Comparison of ENCODE assay signal across 9 cellular contexts in genomic region chr9:121700831-121701419, GRCh38. TPM values are rescaled to one million over a fixed set of nuclear protein-coding genes. Genes with fewer than 3 reads are reported as not detected.
DNase-seq lines count a peak whose midpoint lies in the region; ATAC-seq, FAIRE-seq and TF ChIP-seq lines count a peak whose summit lies in the region.
"Had no signal": no experiment of that assay in that cellular context is flagged by ENCODE, and none has a peak within 500 bp of the region (broad histone marks: within the 10 kb centered on the region; RNA-seq: fewer than 3 reads in every experiment).

No MANE protein-coding gene starts in this region.

- DNase-seq in astrocyte (ENCODE audit: low read depth) (no peak), glutamatergic neuron (peak; percentile 43), prostate gland (ENCODE audit: low spot score) (no peak)
- no peak for DNase-seq in activated CD4-positive, alpha-beta T cell treated with anti-CD3 and anti-CD28 coated beads, Interleukin-2, amount 50 U/mL, for 4 hours
- no peak for DNase-seq in stimulated activated CD4-positive, alpha-beta T cell treated with anti-CD3 and anti-CD28 coated beads, Interleukin-4, amount 100 ng/mL, for 24 hours

- peaks cover 7% of the 10 kb centered on the region for H3K36me3 Mint-ChIP-seq in astrocyte (ENCODE audit: low read depth, unreplicated experiment)
- no peaks in the 10 kb centered on the region for H3K36me3 Mint-ChIP-seq in glutamatergic neuron (ENCODE audit: unreplicated experiment)

- H4K20me1 ChIP-seq in BLaER1, result peaks cover 87% of the 10 kb centered on the region
- peaks cover 70% of the 10 kb centered on the region for H4K20me1 ChIP-seq in astrocyte (ENCODE audit: insufficient read depth, low read length)

- H3K27me3 Mint-ChIP-seq in astrocyte (ENCODE audit: low read depth, unreplicated experiment), result peaks cover 2% of the 10 kb centered on the region
- H3K27me3 Mint-ChIP-seq in glutamatergic neuron (ENCODE audit: unreplicated experiment), result peaks cover 8% of the 10 kb centered on the region

- ATAC-seq in HG02970 (IDR thresholded peaks at IDR 0.05; ENCODE audit: low FRiP score, unreplicated experiment) (no peak), HG03521 (IDR thresholded peaks at IDR 0.05; ENCODE audit: unreplicated experiment) (no peak)

- peak overlapping the region; percentile 79 for H3K9ac ChIP-seq in BLaER1
- H3K9ac ChIP-seq in astrocyte (ENCODE audit: low read length), result peak overlapping the region; percentile 76

- H3K27me3 ChIP-seq in BLaER1 (peaks cover 8% of the 10 kb centered on the region; the same call in 1 of the 2 replicates), astrocyte (ENCODE audit: insufficient read depth, low read length) (no peaks in the 10 kb centered on the region), prostate gland (replicated peaks; ENCODE audit: insufficient read depth) (no peaks in the 10 kb centered on the region)

- no peak overlapping the region for H2AFZ ChIP-seq in astrocyte (ENCODE audit: low read depth, low read length)

- intact Hi-C loops in prostate gland (cut with DNase I), result loop anchor here (5.0 kb wide), 1 partner anchor 291 kb away; no protein-coding TSS in a partner anchor

- H3K4me3 Mint-ChIP-seq in astrocyte (ENCODE audit: unreplicated experiment), result peak overlapping the region; percentile 22
- peak overlapping the region; percentile 82 for H3K4me3 Mint-ChIP-seq in glutamatergic neuron (ENCODE audit: unreplicated experiment)

- H3K9me3 Mint-ChIP-seq in astrocyte (ENCODE audit: unreplicated experiment), result no peaks in the 10 kb centered on the region
- H3K9me3 Mint-ChIP-seq in glutamatergic neuron (ENCODE audit: unreplicated experiment), result peaks cover 5% of the 10 kb centered on the region

- H3K79me2 ChIP-seq in astrocyte (ENCODE audit: insufficient read depth, low read length), result peaks cover 64% of the 10 kb centered on the region

- 18% methylated on average over 26 of the region's 26 CpGs for WGBS in prostate gland

- TF ChIP-seq POLR2A in prostate gland (IDR thresholded peaks at IDR 0.05), result no peak

- H3K4me3 ChIP-seq in BLaER1 (peak overlapping the region; percentile 77), astrocyte (ENCODE audit: insufficient read depth, low read depth, low read length) (peak overlapping the region; percentile 64), prostate gland (peak overlapping the region; percentile 20 to 46)

- H3K4me1 Mint-ChIP-seq in astrocyte (ENCODE audit: low read depth, unreplicated experiment) (peaks cover 1% of the 10 kb centered on the region), glutamatergic neuron (ENCODE audit: low read depth, unreplicated experiment) (peaks cover 29% of the 10 kb centered on the region)

- H3K4me2 ChIP-seq in BLaER1, result peak overlapping the region; percentile 96
- peak overlapping the region; percentile 90 for H3K4me2 ChIP-seq in astrocyte (ENCODE audit: low read length)

- no peak for TF ChIP-seq CTCF in astrocyte (IDR thresholded peaks at IDR 0.05; ENCODE audit: insufficient read depth, low read depth, low read length)
- TF ChIP-seq CTCF in glutamatergic neuron (IDR thresholded peaks at IDR 0.05; ENCODE audit: partially characterized antibody, unreplicated experiment), result no peak
- TF ChIP-seq CTCF in prostate gland (IDR thresholded peaks at IDR 0.05), result no peak

- H3K27ac Mint-ChIP-seq in astrocyte (ENCODE audit: unreplicated experiment) (no peak overlapping the region), glutamatergic neuron (ENCODE audit: unreplicated experiment) (peak overlapping the region; percentile 33)

- H3K27ac ChIP-seq in BLaER1 (peak overlapping the region; percentile 93), astrocyte (ENCODE audit: low read depth, low read length) (no peak overlapping the region), prostate gland (peak overlapping the region; percentile 80 to 85)

- H3K4me1 ChIP-seq in BLaER1, result peaks cover 88% of the 10 kb centered on the region
- H3K4me1 ChIP-seq in astrocyte (ENCODE audit: insufficient read depth, low read length), result peaks cover 18% of the 10 kb centered on the region
- peaks cover 8% of the 10 kb centered on the region for H3K4me1 ChIP-seq in prostate gland (replicated peaks)

- no peak for FAIRE-seq in astrocyte (lab: Jason Lieb, UNC)
- FAIRE-seq: colon had no signal

- H3K36me3 ChIP-seq in BLaER1 (no peaks in the 10 kb centered on the region), astrocyte (ENCODE audit: insufficient read depth, low read length) (no peaks in the 10 kb centered on the region), prostate gland (no peaks in the 10 kb centered on the region)

- H3K9me3 ChIP-seq in BLaER1 (no peaks in the 10 kb centered on the region), astrocyte (ENCODE audit: insufficient read depth, low read depth, low read length) (no peaks in the 10 kb centered on the region), prostate gland (no peaks in the 10 kb centered on the region)

RNA-seq across cellular contexts. Expression of gene DAB2IP, which starts 49.5 kb away (rescaled TPM):
- total RNA-seq in astrocyte (41.4 and 41.7 TPM in 2 replicates), glutamatergic neuron (ENCODE audit: unreplicated experiment) (32.9 TPM), prostate gland (10 to 100 TPM; 51.6 to 83.2 TPM)
